24 cellular contexts compared by ENCODE assay signal in genomic region chr2:61969376-61969775, GRCh38.
DNase-seq lines count a peak whose midpoint lies in the region; ATAC-seq, FAIRE-seq and TF ChIP-seq lines count a peak whose summit lies in the region.
"Had no signal": no experiment of that assay in that cellular context is flagged by ENCODE, and none has a peak within 500 bp of the region (broad histone marks: within the 10 kb centered on the region; RNA-seq: fewer than 3 reads in every experiment).

No MANE protein-coding gene starts in this region.

- peak; percentile 24 for DNase-seq in DMS79 treated with DMSO at 0.1 percent for 48 hours (lab: John Stamatoyannopoulos, UW)
- no peak for DNase-seq in DMS79 (lab: John Stamatoyannopoulos, UW)
- DNase-seq in H54 (ENCODE audit: insufficient read length, low spot score): no peak
- peak; percentile 50 for DNase-seq in astrocyte of the hippocampus (ENCODE audit: low read depth, low spot score)
- DNase-seq in kidney glomerular epithelial cell (lab: John Stamatoyannopoulos, UW): peak; percentile 16
- no peak for DNase-seq in Karpas-422
- DNase-seq: 8988T; activated CD4-positive, alpha-beta T cell treated with anti-CD3 and anti-CD28 coated beads, Interleukin-2, amount 10 ng/mL, durations not matched to agents 7 days and 5 days; activated CD8-positive, alpha-beta memory T cell treated with anti-CD3 and anti-CD28 coated beads, Interleukin-2, amount 10 ng/mL, durations not matched to agents 7 days and 5 days; activated naive CD4-positive, alpha-beta T cell treated with anti-CD3 and anti-CD28 coated beads, Interleukin-2, amount 50 U/mL, for 16 hours; CD8-positive, alpha-beta memory T cell; central memory CD4-positive, alpha-beta T cell; heart left ventricle; naive B cell; stimulated activated CD4-positive, alpha-beta T cell treated with anti-CD3 and anti-CD28 coated beads, Interleukin-2, amount 100 ng/mL, for 24 hours; trophoblast cell had no signal

- H2AFZ ChIP-seq in Karpas-422 (ENCODE audit: low read length): no peak overlapping the region

- peak; percentile 64 for FAIRE-seq in H54 (lab: Jason Lieb, UNC)
- FAIRE-seq: endometrium, GM12892 had no signal

- peaks cover 26% of the 10 kb centered on the region for H4K20me1 ChIP-seq in Karpas-422 (ENCODE audit: insufficient read depth, low read depth, low read length)

- H3K4me1 ChIP-seq in Karpas-422 (ENCODE audit: low read length): peaks cover 3% of the 10 kb centered on the region; the same call in 1 of the 2 replicates

- ATAC-seq in GM18909 (IDR thresholded peaks at IDR 0.05; ENCODE audit: poor library complexity, unreplicated experiment): no peak
- ATAC-seq in GM18517 (IDR thresholded peaks at IDR 0.05; ENCODE audit: unreplicated experiment): no peak
- ATAC-seq: activated CD8-positive, alpha-beta memory T cell treated with anti-CD3 and anti-CD28 coated beads, Interleukin-2, amount 10 ng/mL, durations not matched to agents 7 days and 5 days; HCT116; heart left ventricle; left lobe of liver had no signal

- no peaks in the 10 kb centered on the region for H3K79me2 ChIP-seq in Karpas-422 (ENCODE audit: low read length)

- H3K4me3 ChIP-seq in Karpas-422 (ENCODE audit: low read length): no peak overlapping the region
- H3K4me3 ChIP-seq: heart left ventricle, smooth muscle cell had no signal

- no peak for TF ChIP-seq POLR2A in H54 (IDR thresholded peaks at IDR 0.05; ENCODE audit: low read depth, low read length)

- no peaks in the 10 kb centered on the region for H3K27me3 ChIP-seq in Karpas-422 (ENCODE audit: low read length)
- H3K27me3 ChIP-seq: heart left ventricle had no signal

- no peaks in the 10 kb centered on the region for H3K9me2 ChIP-seq in Karpas-422 (replicated peaks; ENCODE audit: insufficient read depth, low read length)

- no peaks in the 10 kb centered on the region for H3K9me3 ChIP-seq in Karpas-422 (ENCODE audit: low read length)
- H3K9me3 ChIP-seq: heart left ventricle had no signal

- H3K27ac ChIP-seq in Karpas-422 (ENCODE audit: low read length): no peak overlapping the region
- H3K27ac ChIP-seq: VCaP had no signal

- H3K9ac ChIP-seq in Karpas-422 (ENCODE audit: low read length): no peak overlapping the region

- H3K36me3 ChIP-seq in Karpas-422 (ENCODE audit: insufficient read depth, low read length): no peaks in the 10 kb centered on the region
- H3K36me3 ChIP-seq: heart left ventricle had no signal

- H3K4me2 ChIP-seq in Karpas-422 (ENCODE audit: low read depth, low read length, poor library complexity, severe bottlenecking): no peak overlapping the region
- H3K4me2 ChIP-seq: smooth muscle cell had no signal

Comparison
In these comparisons a context has a peak if more than half of its experiments do, and no peak if none do; other contexts are left out.
1. DNase-seq: peak in DMS79 treated with DMSO at 0.1 percent for 48 hours (single experiment), astrocyte of the hippocampus (single experiment) and kidney glomerular epithelial cell (single experiment); none in DMS79 (single experiment), H54 (single experiment) and Karpas-422 (single experiment).